In the genomic region with DNA sequence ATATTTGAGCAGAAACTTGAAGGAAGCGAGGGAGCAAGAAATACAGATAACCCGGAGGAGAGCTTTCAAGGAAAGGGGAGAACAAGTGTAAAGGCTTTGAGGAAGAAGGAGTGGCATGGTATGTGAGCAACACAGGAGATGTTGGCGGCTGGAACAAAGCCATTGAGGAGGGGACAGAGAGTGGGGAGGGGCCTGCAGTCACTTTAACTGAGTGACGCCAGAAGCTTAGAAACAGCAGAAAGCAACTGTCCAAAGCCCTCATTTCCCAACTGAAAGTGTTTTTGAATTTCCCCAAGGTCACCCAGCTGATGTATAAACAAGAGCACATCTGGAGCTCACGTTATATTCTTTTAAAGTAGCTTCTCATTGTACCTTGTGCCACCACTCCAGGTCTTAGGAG, we compare ENCODE assay signal across 2 cellular contexts.
TF ChIP-seq lines count a peak whose summit lies in the region.

No MANE protein-coding gene starts in this region.

TF ChIP-seq in HEK293, 187 proteins besides CTCF, POLR2A, EP300 and RAD21 (continued from another document):
- peak; percentile 37; the same call in 1 of the 2 replicates for TF ChIP-seq ZBTB20 (tag by site-specific recombination; IDR thresholded peaks at IDR 0.05)
- peak; percentile 27; the same call in 1 of the 2 replicates for TF ChIP-seq PRDM1 (tag by site-specific recombination; IDR thresholded peaks at IDR 0.05)
- no peak for TF ChIP-seq ZNF629 (tag by site-specific recombination; IDR thresholded peaks at IDR 0.05)

TF ChIP-seq in H1, 55 proteins besides CTCF, POLR2A, EP300 and RAD21 (continued from another document):
- TF ChIP-seq SP1 (IDR thresholded peaks at IDR 0.05; ENCODE audit: low read depth, low read length) (no peak), MAFK (IDR thresholded peaks at IDR 0.05; ENCODE audit: low read depth, low read length) (no peak)
